23 cellular contexts compared by ENCODE assay signal in the genomic region with DNA sequence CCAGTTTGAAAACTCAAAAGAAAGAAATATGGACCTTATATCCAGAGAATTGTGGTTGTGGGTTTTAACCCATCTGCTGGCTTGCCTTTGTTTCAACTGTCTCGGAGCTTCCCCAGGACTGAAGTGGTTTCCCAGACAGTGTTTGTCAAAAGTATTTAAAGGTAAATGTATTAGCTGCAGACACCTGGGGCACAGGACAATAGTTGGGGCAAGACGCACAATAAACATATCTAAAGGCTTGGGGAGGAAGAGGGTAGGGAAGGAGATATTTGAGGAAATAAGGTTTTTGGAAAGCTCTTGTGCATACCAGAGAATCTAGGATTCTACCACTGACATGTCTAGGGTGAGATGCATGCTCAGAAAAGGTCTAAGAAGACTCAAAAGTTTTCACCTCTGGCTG.
DNase-seq lines count a peak whose midpoint lies in the region; ATAC-seq and TF ChIP-seq lines count a peak whose summit lies in the region.
"Had no signal": no experiment of that assay in that cellular context is flagged by ENCODE, and none has a peak within 500 bp of the region (broad histone marks: within the 10 kb centered on the region; RNA-seq: fewer than 3 reads in every experiment).

No MANE protein-coding gene starts in this region.

- H3K4me1 Mint-ChIP-seq in WTC11 = peaks cover 38% of the 10 kb centered on the region
- H3K4me1 Mint-ChIP-seq: CD4-positive, CD25-positive, alpha-beta regulatory T cell; CD8-positive, alpha-beta memory T cell had no signal

- peaks cover 19% of the 10 kb centered on the region for H3K36me3 Mint-ChIP-seq in WTC11
- H3K36me3 Mint-ChIP-seq: CD4-positive, CD25-positive, alpha-beta regulatory T cell; CD8-positive, alpha-beta memory T cell had no signal

- POLR2A ChIA-PET in WTC11 (lab: Charles Lee) = no interaction called here
- POLR2A ChIA-PET in HEK293T (lab: Yijun Ruan, JAX) = no interaction called here

- peak overlapping the region; percentile 34; the same call in 1 of the 2 replicates for H3K4me3 ChIP-seq in HUES48 (ENCODE audit: low read depth, low read length)
- no peak overlapping the region for H3K4me3 ChIP-seq in osteoblast (ENCODE audit: insufficient read depth, low read length)
- H3K4me3 ChIP-seq in thyroid gland (replicated peaks in 1 of 3) = no peak overlapping the region
- H3K4me3 ChIP-seq: GM23248, K562 had no signal

- H3K9me3 ChIP-seq in HUES48 (ENCODE audit: control insufficient read depth, insufficient read depth, low read length) (no peaks in the 10 kb centered on the region), osteoblast (ENCODE audit: low read depth, low read length) (no peaks in the 10 kb centered on the region), thyroid gland (no peaks in the 10 kb centered on the region)
- H3K9me3 ChIP-seq: BE2C had no signal

- peak; percentile 1 for DNase-seq in WTC11 (ENCODE audit: low spot score)
- peak; percentile 38 for DNase-seq in iPS DF 4.7 (ENCODE audit: extremely low read depth, low spot score)
- DNase-seq in osteoblast (ENCODE audit: insufficient read length, low spot score, missing footprints) = peak; percentile 14
- no peak for DNase-seq in hepatic stellate cell (ENCODE audit: low spot score)
- no peak for DNase-seq in GF-D8 (lab: John Stamatoyannopoulos, UW)
- DNase-seq in thyroid gland = no peak
- no peak for DNase-seq in HEK293T (ENCODE audit: extremely low spot score)
- DNase-seq: ACHN; BE2C; C1 segment of cervical spinal cord; CD4-positive, CD25-positive, alpha-beta regulatory T cell; CD8-positive, alpha-beta memory T cell; COR-L47; DMS 273 treated with DMSO at 0.1 percent for 48 hours; DMS53; DND-41; EL; GM23248; HCEC 1CT; HFFc6; IMR-90 had no signal

- intact Hi-C loops in thyroid gland (cut with DNase I) = no loop called here

- peaks cover 26% of the 10 kb centered on the region for H3K9me3 Mint-ChIP-seq in WTC11
- H3K9me3 Mint-ChIP-seq: HFFc6 had no signal

- TF ChIP-seq CTCF in WTC11 (IDR thresholded peaks at IDR 0.05) = no peak
- no peak for TF ChIP-seq CTCF in osteoblast (IDR thresholded peaks at IDR 0.05; ENCODE audit: extremely low read depth, low read depth, low read length)
- no peak for TF ChIP-seq CTCF in thyroid gland (IDR thresholded peaks at IDR 0.05)

- peaks cover 95% of the 10 kb centered on the region for H3K79me2 ChIP-seq in osteoblast (ENCODE audit: insufficient read depth, low read length)

- ATAC-seq in WTC11 = peak; percentile 87
- ATAC-seq: K562 had no signal

- H4K20me1 ChIP-seq in osteoblast (ENCODE audit: insufficient read depth, low read length) = peaks cover 44% of the 10 kb centered on the region

- CTCF ChIA-PET in WTC11 (lab: Charles Lee) (interaction anchor here (1.1 to 1.4 kb wide), 2 partner anchors 15 to 33 kb away, joined by 4 read pairs; no protein-coding TSS in a partner anchor), HEK293T (lab: Yijun Ruan, JAX) (interaction anchor here (0.6 kb wide), 1 partner anchor 680 kb away, joined by 4 read pairs; no protein-coding TSS in a partner anchor)

- no peak overlapping the region for H3K4me3 Mint-ChIP-seq in WTC11
- H3K4me3 Mint-ChIP-seq: CD4-positive, CD25-positive, alpha-beta regulatory T cell; CD8-positive, alpha-beta memory T cell; HFFc6 had no signal

- TF ChIP-seq POLR2A in thyroid gland (IDR thresholded peaks at IDR 0.05) = no peak

- peak overlapping the region; percentile 35 for H3K27ac Mint-ChIP-seq in WTC11
- H3K27ac Mint-ChIP-seq: CD4-positive, CD25-positive, alpha-beta regulatory T cell; CD8-positive, alpha-beta memory T cell; HFFc6 had no signal

- H3K27ac ChIP-seq in HUES48 (ENCODE audit: low read depth, low read length) (peak overlapping the region; percentile 78), osteoblast (ENCODE audit: low read depth, low read length) (no peak overlapping the region), thyroid gland (no peak overlapping the region)
- H3K27ac ChIP-seq: GM23248 had no signal

- whole genome bisulfite sequencing in thyroid gland, 2 donors = 85 to 94% methylated on average over 2 of the region's 2 CpGs

- no peaks in the 10 kb centered on the region for H3K27me3 Mint-ChIP-seq in WTC11 (ENCODE audit: low read depth)

- H3K27me3 ChIP-seq in HUES48 (ENCODE audit: control insufficient read depth, insufficient read depth, low read length) = no peaks in the 10 kb centered on the region
- H3K27me3 ChIP-seq in osteoblast (ENCODE audit: insufficient read depth, low read length) = no peaks in the 10 kb centered on the region
- no peaks in the 10 kb centered on the region for H3K27me3 ChIP-seq in thyroid gland
- H3K27me3 ChIP-seq: BE2C had no signal

- H3K4me1 ChIP-seq in HUES48 (ENCODE audit: control insufficient read depth, insufficient read depth, low read length) = peaks cover 32% of the 10 kb centered on the region
- peaks cover 16% of the 10 kb centered on the region for H3K4me1 ChIP-seq in osteoblast (ENCODE audit: insufficient read depth, low read length)
- H3K4me1 ChIP-seq in thyroid gland = no peaks in the 10 kb centered on the region
- H3K4me1 ChIP-seq: BE2C had no signal

- no peak overlapping the region for H3K9ac ChIP-seq in HUES48 (ENCODE audit: low read depth, low read length)
- H3K9ac ChIP-seq: GM23248 had no signal

- no peaks in the 10 kb centered on the region for H3K36me3 ChIP-seq in HUES48 (ENCODE audit: control insufficient read depth, insufficient read depth, low read length)
- peaks cover 5% of the 10 kb centered on the region for H3K36me3 ChIP-seq in osteoblast (ENCODE audit: insufficient read depth, low read length)
- H3K36me3 ChIP-seq in thyroid gland = no peaks in the 10 kb centered on the region
- H3K36me3 ChIP-seq: BE2C had no signal

- no peak overlapping the region for H2AFZ ChIP-seq in osteoblast (ENCODE audit: low read length)
- H2AFZ ChIP-seq: GM23248 had no signal

- no peak overlapping the region for H3K4me2 ChIP-seq in osteoblast (ENCODE audit: insufficient read depth, low read length)

TF ChIP-seq in WTC11, 78 proteins besides CTCF, POLR2A, EP300 and RAD21 (continues in another document):
- TF ChIP-seq, protein P1, sequence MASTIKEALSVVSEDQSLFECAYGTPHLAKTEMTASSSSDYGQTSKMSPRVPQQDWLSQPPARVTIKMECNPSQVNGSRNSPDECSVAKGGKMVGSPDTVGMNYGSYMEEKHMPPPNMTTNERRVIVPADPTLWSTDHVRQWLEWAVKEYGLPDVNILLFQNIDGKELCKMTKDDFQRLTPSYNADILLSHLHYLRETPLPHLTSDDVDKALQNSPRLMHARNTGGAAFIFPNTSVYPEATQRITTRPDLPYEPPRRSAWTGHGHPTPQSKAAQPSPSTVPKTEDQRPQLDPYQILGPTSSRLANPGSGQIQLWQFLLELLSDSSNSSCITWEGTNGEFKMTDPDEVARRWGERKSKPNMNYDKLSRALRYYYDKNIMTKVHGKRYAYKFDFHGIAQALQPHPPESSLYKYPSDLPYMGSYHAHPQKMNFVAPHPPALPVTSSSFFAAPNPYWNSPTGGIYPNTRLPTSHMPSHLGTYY (CRISPR knock-in tag; IDR thresholded peaks at IDR 0.05) = no peak
- TF ChIP-seq ZNF423 (CRISPR knock-in tag; IDR thresholded peaks at IDR 0.05) = no peak
- peak; percentile 68; the same call in 1 of the 2 replicates for TF ChIP-seq ETV6 (CRISPR knock-in tag; IDR thresholded peaks at IDR 0.05)
- no peak for TF ChIP-seq OVOL2 (CRISPR knock-in tag; IDR thresholded peaks at IDR 0.05; ENCODE audit: borderline replicate concordance)

TF ChIP-seq in HEK293T, 16 proteins besides CTCF, POLR2A, EP300 and RAD21:
- TF ChIP-seq LEF1 (IDR thresholded peaks at IDR 0.05; ENCODE audit: borderline replicate concordance) = no peak
- TF ChIP-seq BHLHE40 (IDR thresholded peaks at IDR 0.05; ENCODE audit: borderline replicate concordance) = no peak
- TF ChIP-seq ELF4 (IDR thresholded peaks at IDR 0.05) = no peak
- TF ChIP-seq, protein P2, sequence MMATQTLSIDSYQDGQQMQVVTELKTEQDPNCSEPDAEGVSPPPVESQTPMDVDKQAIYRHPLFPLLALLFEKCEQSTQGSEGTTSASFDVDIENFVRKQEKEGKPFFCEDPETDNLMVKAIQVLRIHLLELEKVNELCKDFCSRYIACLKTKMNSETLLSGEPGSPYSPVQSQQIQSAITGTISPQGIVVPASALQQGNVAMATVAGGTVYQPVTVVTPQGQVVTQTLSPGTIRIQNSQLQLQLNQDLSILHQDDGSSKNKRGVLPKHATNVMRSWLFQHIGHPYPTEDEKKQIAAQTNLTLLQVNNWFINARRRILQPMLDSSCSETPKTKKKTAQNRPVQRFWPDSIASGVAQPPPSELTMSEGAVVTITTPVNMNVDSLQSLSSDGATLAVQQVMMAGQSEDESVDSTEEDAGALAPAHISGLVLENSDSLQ (IDR thresholded peaks at IDR 0.05) = no peak
- TF ChIP-seq NFRKB (IDR thresholded peaks at IDR 0.05) = no peak
- no peak for TF ChIP-seq L3MBTL2 (conservative IDR thresholded peaks at IDR 0.05)
- TF ChIP-seq HDGF (IDR thresholded peaks at IDR 0.05; ENCODE audit: borderline replicate concordance) = no peak

Comparison
In these comparisons a context has a peak if more than half of its experiments do, and no peak if none do; other contexts are left out.
1. DNase-seq: peak in WTC11 (single experiment), iPS DF 4.7 (single experiment) and osteoblast (single experiment); none in hepatic stellate cell (single experiment), GF-D8 (single experiment), thyroid gland (0 of 2) and HEK293T (single experiment).